Comparison of ENCODE assay signal across 20 cellular contexts in the genomic region with DNA sequence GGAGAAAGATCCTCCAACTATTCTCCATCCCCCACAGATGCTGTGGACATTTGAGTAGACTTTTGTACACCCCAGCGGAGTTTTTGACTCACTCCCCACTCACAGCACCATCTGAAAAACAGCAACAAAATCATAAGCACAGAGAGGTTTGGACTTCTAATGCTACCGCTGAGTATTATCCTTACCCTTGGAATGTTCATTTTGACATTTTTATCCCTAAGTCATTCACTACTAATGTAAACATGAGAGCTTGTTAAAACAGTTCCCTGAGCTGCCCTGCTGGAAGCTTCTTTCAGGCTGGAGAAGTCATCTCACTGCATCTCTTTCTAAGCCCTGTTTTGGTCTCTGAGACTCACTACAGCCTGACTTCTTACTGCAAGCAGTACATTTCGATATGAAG.
A peak's percentile ranks its signal among the peaks of the same experiment; 100 is the strongest.
DNase-seq lines count a peak whose midpoint lies in the region; FAIRE-seq and TF ChIP-seq lines count a peak whose summit lies in the region.
"Had no signal": no experiment of that assay in that cellular context is flagged by ENCODE, and none has a peak within 500 bp of the region (broad histone marks: within the 10 kb centered on the region; RNA-seq: fewer than 3 reads in every experiment).

No MANE protein-coding gene starts in this region.

- no peaks in the 10 kb centered on the region for H3F3A ChIP-seq in Loucy (ENCODE audit: low read depth)

- intact Hi-C loops in CD14-positive monocyte (cut with micrococcal nuclease) = no loop called here

- H3K4me3 Mint-ChIP-seq in H9 (no peak overlapping the region), CD14-positive monocyte (no peak overlapping the region)
- H3K4me3 Mint-ChIP-seq: activated CD4-positive, alpha-beta T cell treated with anti-CD3 and anti-CD28 coated beads for 36 hours; activated T-cell treated with anti-CD3 and anti-CD28 coated beads, Interleukin-2, amount 50 U/mL, for 72 hours; immature natural killer cell; naive B cell; type B pancreatic cell had no signal

- peaks cover 2% of the 10 kb centered on the region for H3K27me3 Mint-ChIP-seq in H9 (ENCODE audit: low read depth)
- H3K27me3 Mint-ChIP-seq in CD14-positive monocyte (ENCODE audit: low read depth in 3 of 3) = no peaks in the 10 kb centered on the region
- H3K27me3 Mint-ChIP-seq: type B pancreatic cell had no signal

- H3K27ac ChIP-seq in H9 (ENCODE audit: insufficient read length, low read depth, low read length) = no peak overlapping the region

- H4K20me1 ChIP-seq in Loucy (ENCODE audit: insufficient read depth, low read length, poor library complexity, severe bottlenecking) (no peaks in the 10 kb centered on the region), H9 (ENCODE audit: control insufficient read depth, insufficient read depth, insufficient read length) (no peaks in the 10 kb centered on the region)

- no peak overlapping the region for H2BK5ac ChIP-seq in H9 (ENCODE audit: insufficient read length, low read length)

- no peak overlapping the region for H3K14ac ChIP-seq in H9 (ENCODE audit: insufficient read depth, low read length)

- H4K8ac ChIP-seq in H9 (replicated peaks; ENCODE audit: insufficient read length, low read depth, low read length) = no peak overlapping the region

- H4K91ac ChIP-seq in H9 (ENCODE audit: insufficient read length, low read depth, low read length) = no peak overlapping the region

- no peak overlapping the region for H4K5ac ChIP-seq in H9 (ENCODE audit: insufficient read length, low read depth, low read length)

- no peak overlapping the region for H2BK20ac ChIP-seq in H9 (ENCODE audit: low read depth, low read length, poor library complexity, severe bottlenecking)

- H3K36me3 ChIP-seq in Loucy (ENCODE audit: insufficient read depth, low read length) = no peaks in the 10 kb centered on the region

- H3K9me3 Mint-ChIP-seq in H9 (no peaks in the 10 kb centered on the region; a peak in 1 of 5 replicates), CD14-positive monocyte (no peaks in the 10 kb centered on the region)

- CTCF ChIA-PET in AG04449 (lab: Yijun Ruan, JAX) = interaction anchor here (0.6 to 2.6 kb wide), 3 partner anchors 15 to 17 kb away, joined by 4 to 7 read pairs (median 4); no protein-coding TSS in a partner anchor

- H3K4me1 Mint-ChIP-seq in H9 (no peaks in the 10 kb centered on the region), CD14-positive monocyte (no peaks in the 10 kb centered on the region)
- H3K4me1 Mint-ChIP-seq: activated CD4-positive, alpha-beta T cell treated with anti-CD3 and anti-CD28 coated beads for 36 hours; immature natural killer cell; naive B cell had no signal

- H2BK120ac ChIP-seq in H9 (ENCODE audit: low read depth, low read length, poor library complexity, severe bottlenecking) = no peak overlapping the region

- H3K79me2 ChIP-seq in Loucy (ENCODE audit: insufficient read depth, low read length) (no peaks in the 10 kb centered on the region), H9 (ENCODE audit: insufficient read depth, low read length) (no peaks in the 10 kb centered on the region)

- no peak overlapping the region for H3K56ac ChIP-seq in H9 (ENCODE audit: insufficient read length, low read depth, low read length)

- H3K79me1 ChIP-seq in H9 (ENCODE audit: insufficient read depth, low read depth, low read length, poor library complexity, severe bottlenecking) = no peaks in the 10 kb centered on the region

- peak; percentile 86 for DNase-seq in AG04449 (ENCODE audit: low read depth, low spot score)
- DNase-seq in non-pigmented ciliary epithelial cell (ENCODE audit: low read depth) = peak; percentile 83
- DNase-seq in H9 = no peak
- DNase-seq in CD14-positive monocyte (ENCODE audit: low spot score) = no peak
- no peak for DNase-seq in SIG-M5 (lab: John Stamatoyannopoulos, UW)
- no peak for DNase-seq in OCI-M1 (lab: John Stamatoyannopoulos, UW)
- DNase-seq: activated CD4-positive, alpha-beta T cell treated with anti-CD3 and anti-CD28 coated beads for 36 hours; activated T-cell treated with anti-CD3 and anti-CD28 coated beads, Interleukin-2, amount 50 U/mL, for 72 hours; AML-193; caudate nucleus; DMS53; erythroblast; GOT3; immature natural killer cell; naive B cell had no signal

- H3K4me3 ChIP-seq in AG04449 (ENCODE audit: low read depth, low read length) = no peak overlapping the region
- no peak overlapping the region for H3K4me3 ChIP-seq in Loucy (ENCODE audit: low read length, poor library complexity, severe bottlenecking)
- H3K4me3 ChIP-seq: skin epidermis had no signal

- H3K23ac ChIP-seq in H9 (ENCODE audit: insufficient read length, low read depth, low read length) = no peak overlapping the region

- peak; percentile 93 for FAIRE-seq in endometrium (lab: Jason Lieb, UNC)
- FAIRE-seq: GM12892 had no signal

- H3K9me3 ChIP-seq in Loucy (ENCODE audit: insufficient read depth, low read depth, low read length) (no peaks in the 10 kb centered on the region), H9 (ENCODE audit: control insufficient read depth, low read depth, low read length) (no peaks in the 10 kb centered on the region)

- no peak overlapping the region for H2BK15ac ChIP-seq in H9 (ENCODE audit: low read depth, low read length)

- H3K23me2 ChIP-seq in H9 (ENCODE audit: insufficient read length, low read depth, low read length, poor library complexity, severe bottlenecking) = no peaks in the 10 kb centered on the region

- no peaks in the 10 kb centered on the region for H3K27me3 ChIP-seq in Loucy (ENCODE audit: insufficient read depth, low read length, poor library complexity, severe bottlenecking)
- H3K27me3 ChIP-seq in H9 (ENCODE audit: insufficient read depth, low read length) = no peaks in the 10 kb centered on the region

- H3K4me1 ChIP-seq in Loucy (ENCODE audit: insufficient read depth, low read length, poor library complexity, severe bottlenecking) = peaks cover 14% of the 10 kb centered on the region
- H3K4me1 ChIP-seq in H9 (ENCODE audit: insufficient read depth, low read length) = no peaks in the 10 kb centered on the region

- H3K4me2 ChIP-seq in Loucy (ENCODE audit: low read depth, low read length, poor library complexity, severe bottlenecking) = no peak overlapping the region
- H3K4me2 ChIP-seq in H9 (ENCODE audit: insufficient read depth, insufficient read length, low read length) = no peak overlapping the region

- no peak overlapping the region for H3K4ac ChIP-seq in H9 (ENCODE audit: low read depth, low read length)

- H3T11ph ChIP-seq in H9 (ENCODE audit: low read length) = no peak overlapping the region

- peak overlapping the region; percentile 12; the same call in 1 of the 2 replicates for H2AFZ ChIP-seq in Loucy (ENCODE audit: low read length)
- no peak overlapping the region for H2AFZ ChIP-seq in H9 (ENCODE audit: low read length)

- no peaks in the 10 kb centered on the region for H3K9me2 ChIP-seq in Loucy (replicated peaks; ENCODE audit: low read depth, low read length)

- H3K9ac ChIP-seq in Loucy (ENCODE audit: low read depth, low read length, poor library complexity, severe bottlenecking) (no peak overlapping the region), H9 (ENCODE audit: extremely low read depth, insufficient read length, low read length) (no peak overlapping the region)

- H3K36me3 Mint-ChIP-seq in H9 (ENCODE audit: insufficient read depth in 1 of 3, low read depth in 3 of 3) = no peaks in the 10 kb centered on the region
- no peaks in the 10 kb centered on the region for H3K36me3 Mint-ChIP-seq in CD14-positive monocyte
- H3K36me3 Mint-ChIP-seq: immature natural killer cell, naive B cell, type B pancreatic cell had no signal

- POLR2A ChIA-PET in AG04449 (lab: Yijun Ruan, JAX) = interaction anchor here (0.6 to 1.6 kb wide), 3 partner anchors 11 to 172 kb away, joined by 3 to 12 read pairs (median 11); no protein-coding TSS in a partner anchor

- no peak overlapping the region for H3K18ac ChIP-seq in H9 (ENCODE audit: insufficient read length, low read depth, low read length)

- no peak overlapping the region for H2BK12ac ChIP-seq in H9 (ENCODE audit: insufficient read length, low read depth, low read length)

- no peak overlapping the region for H3K27ac Mint-ChIP-seq in H9
- no peak overlapping the region for H3K27ac Mint-ChIP-seq in CD14-positive monocyte
- H3K27ac Mint-ChIP-seq: activated CD4-positive, alpha-beta T cell treated with anti-CD3 and anti-CD28 coated beads for 36 hours; activated T-cell treated with anti-CD3 and anti-CD28 coated beads, Interleukin-2, amount 50 U/mL, for 72 hours; immature natural killer cell; naive B cell; type B pancreatic cell had no signal

- WGBS in H9 (ENCODE audit: extremely low coverage, insufficient read length, low lambda C conversion rate) = no CpG with 5 or more reads among the region's 3 CpGs

- TF ChIP-seq CTCF in AG04449 (IDR thresholded peaks at IDR 0.05; ENCODE audit: insufficient read depth, low read length, missing control alignments) (no peak), Loucy (conservative IDR thresholded peaks at IDR 0.05; ENCODE audit: low read length) (no peak), H9 (conservative IDR thresholded peaks at IDR 0.05) (no peak), CD14-positive monocyte (IDR thresholded peaks at IDR 0.05) (no peak)

- no peak overlapping the region for H2AK5ac ChIP-seq in H9 (ENCODE audit: insufficient read length, low read length)

Comparison
In these comparisons a context has a peak if more than half of its experiments do, and no peak if none do; other contexts are left out.
1. DNase-seq: peak in AG04449 (single experiment) and non-pigmented ciliary epithelial cell (single experiment); none in H9 (single experiment), CD14-positive monocyte (single experiment), SIG-M5 (single experiment) and OCI-M1 (single experiment).